22 cellular contexts compared by ENCODE assay signal in genomic region chr2:85785871-85786270, GRCh38. TPM values are rescaled to one million over a fixed set of nuclear protein-coding genes. Genes with fewer than 3 reads are reported as not detected.
DNase-seq lines count a peak whose midpoint lies in the region; ATAC-seq and TF ChIP-seq lines count a peak whose summit lies in the region.
"Had no signal": no experiment of that assay in that cellular context is flagged by ENCODE, and none has a peak within 500 bp of the region (broad histone marks: within the 10 kb centered on the region; RNA-seq: fewer than 3 reads in every experiment).

No MANE protein-coding gene starts in this region.

- H3K4me3 ChIP-seq in heart right ventricle (no peak overlapping the region), neural progenitor cell (no peak overlapping the region), aorta (ENCODE audit: low read length in 2 of 2) (no peak overlapping the region)
- H3K4me3 ChIP-seq: MG63 had no signal

- H3K27me3 ChIP-seq in heart right ventricle (no peaks in the 10 kb centered on the region), neural progenitor cell (peaks cover 8% of the 10 kb centered on the region), aorta (ENCODE audit: control insufficient read depth in 1 of 2, insufficient read depth in 2 of 2, low read length in 1 of 2) (no peaks in the 10 kb centered on the region)
- H3K27me3 ChIP-seq: breast epithelium, MG63 had no signal

- H3K9ac ChIP-seq in neural progenitor cell, result no peak overlapping the region

- DNase-seq in Right ventricle myocardium inferior (ENCODE audit: missing footprints) (no peak), cardiac septum (ENCODE audit: low spot score) (no peak), heart right ventricle (no peak), neural progenitor cell (ENCODE audit: low spot score) (no peak), aorta (no peak), NK-92 (lab: John Stamatoyannopoulos, UW; ENCODE audit: unreplicated experiment) (no peak)
- DNase-seq in stimulated activated CD4-positive, alpha-beta T cell treated with anti-CD3 and anti-CD28 coated beads, Interleukin-2, amount 100 ng/mL, for 24 hours, result no peak
- DNase-seq: activated CD4-positive, alpha-beta T cell treated with anti-CD3 and anti-CD28 coated beads, Interleukin-2, amount 50 U/mL, for 48 hours; activated T-cell treated with anti-CD3 and anti-CD28 coated beads, Interleukin-2, amount 50 U/mL, for 48 hours; dermis blood vessel endothelial cell; DMS153; NCI-H146; NCI-H2171 treated with DMSO at 0.1 percent for 48 hours; NCI-H69; SIG-M5; stimulated activated naive CD4-positive, alpha-beta T cell treated with Interleukin-2 at 50 U/mL for 16 hours had no signal

- peak overlapping the region in 8 of 10 donors; percentile 13 to 71 (median 48) for H3K27ac ChIP-seq in heart right ventricle
- H3K27ac ChIP-seq in neural progenitor cell, result no peak overlapping the region
- peak overlapping the region; percentile 18 to 65 for H3K27ac ChIP-seq in aorta (ENCODE audit: low read depth in 1 of 2, low read length in 2 of 2)

- H3K36me3 ChIP-seq in heart right ventricle (peaks cover 0 to 81% (median 9%) of the 10 kb centered on the region in 9 donors), neural progenitor cell (no peaks in the 10 kb centered on the region), aorta (ENCODE audit: control insufficient read depth in 1 of 2, insufficient read depth in 2 of 2, low read length in 1 of 2) (peaks cover 3 to 4% of the 10 kb centered on the region in 2 donors)
- H3K36me3 ChIP-seq: breast epithelium had no signal

- no peak overlapping the region for H2AFZ ChIP-seq in neural progenitor cell (replicated peaks)

- peaks cover 4% of the 10 kb centered on the region for H3K27me3 Mint-ChIP-seq in neural progenitor cell (ENCODE audit: insufficient read depth, low read depth)

- H3K9me3 ChIP-seq in heart right ventricle, result no peaks in the 10 kb centered on the region
- no peaks in the 10 kb centered on the region for H3K9me3 ChIP-seq in neural progenitor cell (ENCODE audit: low read depth)
- H3K9me3 ChIP-seq in aorta (ENCODE audit: control insufficient read depth, low read length), result no peaks in the 10 kb centered on the region
- H3K9me3 ChIP-seq: breast epithelium, MG63 had no signal

- H3K79me2 ChIP-seq in neural progenitor cell (ENCODE audit: low read depth), result no peaks in the 10 kb centered on the region

- WGBS in heart right ventricle, 2 donors, result 56 to 60% methylated on average over 4 of the region's 4 CpGs
- WGBS in aorta, 2 donors, result 38% methylated on average over 4 of the region's 4 CpGs

- peak; percentile 35 for ATAC-seq in Right ventricle myocardium inferior
- ATAC-seq in heart right ventricle, result peak in 7 of 8 donors; percentile 4 to 35 (median 25)
- ATAC-seq in aorta (ENCODE audit: low FRiP score), result no peak
- no peak for ATAC-seq in GM21717 (IDR thresholded peaks at IDR 0.05; ENCODE audit: unreplicated experiment)
- ATAC-seq: HCT116 had no signal

- H3F3A ChIP-seq in neural progenitor cell (ENCODE audit: low read depth), result peaks cover 6% of the 10 kb centered on the region

- intact Hi-C loops in Right ventricle myocardium inferior (cut with DNase I) (no loop called here), cardiac septum (cut with DNase I) (no loop called here), heart right ventricle (cut with DNase I) (no loop called here), aorta (cut with DNase I) (no loop called here)

- no peaks in the 10 kb centered on the region for H3K9me3 Mint-ChIP-seq in neural progenitor cell
- H3K9me3 Mint-ChIP-seq: activated naive CD4-positive, alpha-beta T cell treated with anti-CD3 and anti-CD28 coated beads, Interleukin-2, amount 50 U/mL, for 72 hours; IgD-negative memory B cell had no signal

- H3K4me3 Mint-ChIP-seq in neural progenitor cell, result peak overlapping the region; percentile 43
- H3K4me3 Mint-ChIP-seq: IgD-negative memory B cell had no signal

- peaks cover 34% of the 10 kb centered on the region for H3K4me1 Mint-ChIP-seq in neural progenitor cell

- H4K20me1 ChIP-seq in neural progenitor cell (ENCODE audit: low read depth), result no peaks in the 10 kb centered on the region

- H3K4me1 ChIP-seq in heart right ventricle (peaks cover 10 to 60% (median 29%) of the 10 kb centered on the region in 9 donors), neural progenitor cell (no peaks in the 10 kb centered on the region), aorta (ENCODE audit: control insufficient read depth in 1 of 2, insufficient read depth in 2 of 2, low read length in 2 of 2) (no peaks in the 10 kb centered on the region)
- H3K4me1 ChIP-seq: breast epithelium had no signal

- peak overlapping the region; percentile 60 for H3K27ac Mint-ChIP-seq in neural progenitor cell
- H3K27ac Mint-ChIP-seq: activated naive CD4-positive, alpha-beta T cell treated with anti-CD3 and anti-CD28 coated beads, Interleukin-2, amount 50 U/mL, for 72 hours; IgD-negative memory B cell had no signal

- H3K36me3 Mint-ChIP-seq in neural progenitor cell, result peaks cover 8% of the 10 kb centered on the region
- H3K36me3 Mint-ChIP-seq: activated naive CD4-positive, alpha-beta T cell treated with anti-CD3 and anti-CD28 coated beads, Interleukin-2, amount 50 U/mL, for 72 hours; IgD-negative memory B cell had no signal

- TF ChIP-seq CTCF in heart right ventricle (IDR thresholded peaks at IDR 0.05) (no peak), neural progenitor cell (IDR thresholded peaks at IDR 0.05) (no peak)

- no peak overlapping the region for H3K4me2 ChIP-seq in neural progenitor cell

RNA-seq across cellular contexts. Expression of gene ATOH8, which starts 32.1 kb away (rescaled TPM):
- total RNA-seq in Right ventricle myocardium inferior (29.1 TPM), cardiac septum (21.0 TPM), heart right ventricle (10 to 100 TPM in 9 of 10 donors, 1 to 10 TPM in 1; 8.7 to 33.4 (median 15.2) TPM), neural progenitor cell (ENCODE audit: low replicate concordance) (0.43 TPM in 1 of 2 replicates, not detected in the other), aorta (10 to 100 TPM; 56.7 to 68.5 TPM)
- polyA plus RNA-seq in heart right ventricle (10 to 100 TPM; 35.2 to 45.9 TPM), aorta (10 to 100 TPM; 51.5 to 78.8 TPM)
- total RNA-seq: activated naive CD4-positive, alpha-beta T cell treated with anti-CD3 and anti-CD28 coated beads, Interleukin-2, amount 50 U/mL, for 72 hours had no signal
- polyA plus RNA-seq: IgD-negative memory B cell had no signal

Comparison
In these comparisons a context has a peak if more than half of its experiments do, and no peak if none do; other contexts are left out.
1. ATAC-seq: peak in Right ventricle myocardium inferior (single experiment) and heart right ventricle (7 of 8); none in aorta (single experiment) and GM21717 (single experiment).